In the genomic region with DNA sequence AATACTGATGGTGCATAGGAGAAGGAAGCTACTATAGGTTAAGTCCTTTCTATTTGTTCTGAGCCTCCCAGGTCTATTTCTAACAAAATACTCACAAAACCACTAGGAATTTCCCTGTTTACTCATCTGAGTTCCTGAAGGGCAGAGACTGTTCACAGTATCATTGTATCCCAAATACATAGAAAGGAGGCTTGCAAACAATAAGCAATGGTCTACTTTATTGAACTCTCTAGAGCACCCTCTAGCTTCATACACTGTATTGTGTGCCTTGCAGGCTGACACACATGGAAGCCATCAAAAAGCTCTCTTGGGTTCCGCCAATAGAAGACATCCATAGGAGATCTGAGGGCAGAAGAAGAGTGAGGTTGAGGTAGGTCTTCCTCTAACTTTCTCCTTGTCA, we compare ENCODE assay signal across 22 cellular contexts.
DNase-seq lines count a peak whose midpoint lies in the region; ATAC-seq, FAIRE-seq and TF ChIP-seq lines count a peak whose summit lies in the region.
"Had no signal": no experiment of that assay in that cellular context is flagged by ENCODE, and none has a peak within 500 bp of the region (broad histone marks: within the 10 kb centered on the region; RNA-seq: fewer than 3 reads in every experiment).

No MANE protein-coding gene starts in this region.

- H4K20me1 ChIP-seq in mammary epithelial cell (ENCODE audit: insufficient read depth, low read length), result no peaks in the 10 kb centered on the region
- H4K20me1 ChIP-seq in GM12878 (ENCODE audit: control insufficient read depth, insufficient read depth), result no peaks in the 10 kb centered on the region
- H4K20me1 ChIP-seq: BLaER1 treated with 17β-estradiol and CSF1 and Interleukin-3, amounts not matched to agents 10 nM and 100 nM had no signal

- no peak overlapping the region for H3K27ac Mint-ChIP-seq in activated T-helper 17 cell treated with anti-CD3 and anti-CD28 coated beads, Interleukin-2, amount 50 U/mL, for 72 hours
- H3K27ac Mint-ChIP-seq: CD8-positive, alpha-beta T cell; GM23338; T-helper 2 cell treated with Interferon-gamma antibody and Interleukin-4, amounts not matched to agents 5 μg/mL and 100 μg/mL, for 36 hours had no signal

- H3K27me3 Mint-ChIP-seq in activated T-helper 17 cell treated with anti-CD3 and anti-CD28 coated beads, Interleukin-2, amount 50 U/mL, for 72 hours, result no peaks in the 10 kb centered on the region

- SMC1A ChIA-PET in GM12878 (lab: Charles Lee; ENCODE audit: uncharacterized antibody, unreplicated experiment), result interaction anchor here (0.8 to 3.4 kb wide), 7 partner anchors 10 to 230 kb away, joined by 3 to 16 read pairs (median 4); no protein-coding TSS in a partner anchor

- no peak for TF ChIP-seq EP300 in GM12878 (IDR thresholded peaks at IDR 0.05; ENCODE audit: borderline replicate concordance in 1 of 2, control insufficient read depth in 1 of 2, low read depth in 2 of 2, low read length in 2 of 2)

- H2AFZ ChIP-seq in mammary epithelial cell (ENCODE audit: low read depth, low read length) (no peak overlapping the region), GM12878 (ENCODE audit: control insufficient read depth, low read depth, low read length) (no peak overlapping the region)
- H2AFZ ChIP-seq: GM23338 had no signal

- H3K36me3 Mint-ChIP-seq in activated T-helper 17 cell treated with anti-CD3 and anti-CD28 coated beads, Interleukin-2, amount 50 U/mL, for 72 hours (ENCODE audit: low read depth), result no peaks in the 10 kb centered on the region
- H3K36me3 Mint-ChIP-seq: CD8-positive, alpha-beta T cell had no signal

- H3K36me3 ChIP-seq in mammary epithelial cell (ENCODE audit: insufficient read depth, low read length), result no peaks in the 10 kb centered on the region
- no peaks in the 10 kb centered on the region for H3K36me3 ChIP-seq in breast epithelium
- H3K36me3 ChIP-seq in GM12878 (ENCODE audit: control insufficient read depth in 2 of 2, insufficient read depth in 2 of 2, low read length in 1 of 2), result no peaks in the 10 kb centered on the region
- H3K36me3 ChIP-seq: BLaER1 treated with 17β-estradiol and CSF1 and Interleukin-3, amounts not matched to agents 10 nM and 100 nM had no signal

- RAD21 ChIA-PET in GM12878 (lab: Charles Lee; ENCODE audit: unreplicated experiment), result interaction anchor here (0.6 to 1.3 kb wide), 4 partner anchors 13 to 470 kb away, joined by 3 to 4 read pairs (median 3); no protein-coding TSS in a partner anchor

- BruUV-seq in mammary epithelial cell (replicated peaks; lab: Mats Ljungman, UMichigan) (no TSS peak), GM12878 (replicated peaks; lab: Mats Ljungman, UMichigan) (no TSS peak)

- no peak for ATAC-seq in GM12878
- no peak for ATAC-seq in GM19023 (IDR thresholded peaks at IDR 0.05; ENCODE audit: unreplicated experiment)
- no peak for ATAC-seq in activated T-helper 17 cell treated with anti-CD3 and anti-CD28 coated beads, Interleukin-2, amount 50 U/mL, for 72 hours (replicated peaks)
- ATAC-seq: CD8-positive, alpha-beta T cell; GM23338 had no signal

- TF ChIP-seq CTCF in mammary epithelial cell (conservative IDR thresholded peaks at IDR 0.05 in 1 of 2, IDR thresholded peaks at IDR 0.05 in 1 of 2; ENCODE audit: extremely low read depth in 1 of 2, insufficient read depth in 1 of 2, low read depth in 1 of 2, low read length in 2 of 2) (no peak), breast epithelium (IDR thresholded peaks at IDR 0.05) (no peak), GM12878 (IDR thresholded peaks at IDR 0.05 in 2 of 3, conservative IDR thresholded peaks at IDR 0.05 in 1 of 3; ENCODE audit: control insufficient read depth in 2 of 3, extremely low read depth in 1 of 3, insufficient read depth in 1 of 3, low read depth in 3 of 3, low read length in 3 of 3) (no peak)

- TF ChIP-seq RAD21 in GM12878 (IDR thresholded peaks at IDR 0.05; ENCODE audit: insufficient read depth, low read depth, low read length), result no peak

- H3K4me1 ChIP-seq in mammary epithelial cell (ENCODE audit: insufficient read depth, low read length), result no peaks in the 10 kb centered on the region
- H3K4me1 ChIP-seq in breast epithelium, result no peaks in the 10 kb centered on the region
- no peaks in the 10 kb centered on the region for H3K4me1 ChIP-seq in GM12878 (ENCODE audit: control insufficient read depth, insufficient read depth, low read length)
- H3K4me1 ChIP-seq: BLaER1 treated with 17β-estradiol and CSF1 and Interleukin-3, amounts not matched to agents 10 nM and 100 nM had no signal

- H3K9me3 Mint-ChIP-seq in activated T-helper 17 cell treated with anti-CD3 and anti-CD28 coated beads, Interleukin-2, amount 50 U/mL, for 72 hours, result peaks cover 11% of the 10 kb centered on the region
- H3K9me3 Mint-ChIP-seq: GM23338 had no signal

- dilution Hi-C loops in mammary epithelial cell (cut with HindIII; ENCODE audit: low sequenced_read_pairs), result no loop called here

- in situ Hi-C loops in mammary epithelial cell (cut with MboI; ENCODE audit: low sequenced_read_pairs in 2 of 2), result no loop called here
- in situ Hi-C loops in GM12878 (cut with MboI), result no loop called here

- H3K27ac ChIP-seq in mammary epithelial cell (ENCODE audit: insufficient read depth, low read depth, low read length), result no peak overlapping the region
- no peak overlapping the region for H3K27ac ChIP-seq in breast epithelium
- H3K27ac ChIP-seq in GM12878 (ENCODE audit: control insufficient read depth, insufficient read depth), result no peak overlapping the region
- H3K27ac ChIP-seq: BLaER1 treated with 17β-estradiol and CSF1 and Interleukin-3, amounts not matched to agents 10 nM and 100 nM; KMS-11 had no signal

- no peak for FAIRE-seq in GM12878 (lab: Jason Lieb, UNC)

- TF ChIP-seq POLR2A in breast epithelium (IDR thresholded peaks at IDR 0.05), result no peak
- no peak for TF ChIP-seq POLR2A in GM12878 (IDR thresholded peaks at IDR 0.05; ENCODE audit: low read depth, low read length)
- no peak for TF ChIP-seq POLR2A in erythroblast (IDR thresholded peaks at IDR 0.05; ENCODE audit: low read length)

- CTCF ChIA-PET in mammary epithelial cell (lab: Charles Lee; ENCODE audit: low non-redundant PET) (no interaction called here), GM12878 (lab: Yijun Ruan, JAX) (interaction anchor here (0.7 to 3.5 kb wide), 6 partner anchors 13 to 325 kb away, joined by 3 to 20 read pairs (median 3); no protein-coding TSS in a partner anchor)

- H3K79me2 ChIP-seq in mammary epithelial cell (ENCODE audit: insufficient read depth, low read length), result no peaks in the 10 kb centered on the region
- H3K79me2 ChIP-seq in GM12878 (ENCODE audit: control insufficient read depth, insufficient read depth, low read length), result no peaks in the 10 kb centered on the region

- H3K4me3 Mint-ChIP-seq in activated T-helper 17 cell treated with anti-CD3 and anti-CD28 coated beads, Interleukin-2, amount 50 U/mL, for 72 hours, result no peak overlapping the region
- H3K4me3 Mint-ChIP-seq: CD8-positive, alpha-beta T cell; GM23338; T-helper 2 cell treated with Interferon-gamma antibody and Interleukin-4, amounts not matched to agents 5 μg/mL and 100 μg/mL, for 36 hours had no signal

- 83% methylated on average over 1 of the region's 1 CpG for WGBS in mammary epithelial cell (ENCODE audit: low coverage, missing lambda C conversion rate)
- 100% methylated on average over 1 of the region's 1 CpG for WGBS in GM12878 (ENCODE audit: insufficient coverage, insufficient replicate concordance, low lambda C conversion rate, missing lambda C conversion rate)

- intact Hi-C loops in mammary epithelial cell (cut with micrococcal nuclease) (no loop called here), breast epithelium (cut with DNase I; ENCODE audit: low total_unique reads) (no loop called here), GM12878 (cut with micrococcal nuclease; ENCODE audit: unreplicated experiment) (no loop called here)

- DNase-seq in mammary epithelial cell (peak; percentile 3), breast epithelium (ENCODE audit: low spot score in 2 of 2) (no peak), HT-29 (ENCODE audit: low spot score) (peak; percentile 19), GM12878 (ENCODE audit: low read depth, low spot score) (no peak), T-helper 1 cell (no peak), erythroblast (lab: John Stamatoyannopoulos, UW) (no peak)
- DNase-seq: Calu3; CD8-positive, alpha-beta T cell; DMS79 treated with DMSO at 0.1 percent for 48 hours; NCI-H1048; NCI-H1436 treated with DMSO at 0.1 percent for 48 hours; NCI-H2081; NCI-H524; NK-92 treated with Interleukin-12 subunit alpha and Interleukin-12 subunit beta, amount 100 ng/mL, for 24 hours; OCI-M1; Right ventricle myocardium superior had no signal

- H3K4me3 ChIP-seq in mammary epithelial cell (replicated peaks in 1 of 3; ENCODE audit: insufficient read depth in 1 of 3, low read depth in 2 of 3, low read length in 3 of 3) (no peak overlapping the region), breast epithelium (no peak overlapping the region), GM12878 (no peak overlapping the region)
- H3K4me3 ChIP-seq: BLaER1 treated with 17β-estradiol and CSF1 and Interleukin-3, amounts not matched to agents 10 nM and 100 nM; GM23338 had no signal

- no peaks in the 10 kb centered on the region for H3K27me3 ChIP-seq in mammary epithelial cell (ENCODE audit: insufficient read depth, low read length)
- no peaks in the 10 kb centered on the region for H3K27me3 ChIP-seq in breast epithelium
- H3K27me3 ChIP-seq in GM12878 (replicated peaks in 1 of 2; ENCODE audit: control insufficient read depth in 2 of 2, insufficient read depth in 2 of 2, low read length in 1 of 2), result no peaks in the 10 kb centered on the region
- H3K27me3 ChIP-seq: BLaER1 treated with 17β-estradiol and CSF1 and Interleukin-3, amounts not matched to agents 10 nM and 100 nM had no signal

- no peaks in the 10 kb centered on the region for H3K4me1 Mint-ChIP-seq in activated T-helper 17 cell treated with anti-CD3 and anti-CD28 coated beads, Interleukin-2, amount 50 U/mL, for 72 hours
- H3K4me1 Mint-ChIP-seq: GM23338 had no signal

- POLR2A ChIA-PET in GM12878 (lab: Charles Lee), result no interaction called here

- no peak overlapping the region for H3K9ac ChIP-seq in mammary epithelial cell (ENCODE audit: insufficient read depth, low read length)
- no peak overlapping the region for H3K9ac ChIP-seq in GM12878 (ENCODE audit: control insufficient read depth, insufficient read depth, low read length)
- H3K9ac ChIP-seq: BLaER1 treated with 17β-estradiol and CSF1 and Interleukin-3, amounts not matched to agents 10 nM and 100 nM; KMS-11 had no signal

- H3K9me3 ChIP-seq in mammary epithelial cell (replicated peaks; ENCODE audit: insufficient read depth, low read length), result no peaks in the 10 kb centered on the region
- H3K9me3 ChIP-seq in breast epithelium, result no peaks in the 10 kb centered on the region
- H3K9me3 ChIP-seq in GM12878 (replicated peaks; ENCODE audit: control insufficient read depth, insufficient read depth, low read length), result no peaks in the 10 kb centered on the region
- H3K9me3 ChIP-seq: BLaER1 treated with 17β-estradiol and CSF1 and Interleukin-3, amounts not matched to agents 10 nM and 100 nM had no signal

- H3K4me2 ChIP-seq in mammary epithelial cell (ENCODE audit: insufficient read depth, low read depth, low read length) (no peak overlapping the region), GM12878 (ENCODE audit: control insufficient read depth, insufficient read depth) (no peak overlapping the region)
- H3K4me2 ChIP-seq: BLaER1 treated with 17β-estradiol and CSF1 and Interleukin-3, amounts not matched to agents 10 nM and 100 nM; GM23338; KMS-11 had no signal

TF ChIP-seq in GM12878, 131 proteins besides CTCF, POLR2A, EP300 and RAD21 (continues in another document):
- no peak for TF ChIP-seq ZNF622 (IDR thresholded peaks at IDR 0.05)

Comparison
In these comparisons a context has a peak if more than half of its experiments do, and no peak if none do; other contexts are left out.
1. DNase-seq: peak in mammary epithelial cell (single experiment) and HT-29 (single experiment); none in breast epithelium (0 of 2), GM12878 (single experiment), T-helper 1 cell (0 of 5) and erythroblast (0 of 2).